In the genomic region with DNA sequence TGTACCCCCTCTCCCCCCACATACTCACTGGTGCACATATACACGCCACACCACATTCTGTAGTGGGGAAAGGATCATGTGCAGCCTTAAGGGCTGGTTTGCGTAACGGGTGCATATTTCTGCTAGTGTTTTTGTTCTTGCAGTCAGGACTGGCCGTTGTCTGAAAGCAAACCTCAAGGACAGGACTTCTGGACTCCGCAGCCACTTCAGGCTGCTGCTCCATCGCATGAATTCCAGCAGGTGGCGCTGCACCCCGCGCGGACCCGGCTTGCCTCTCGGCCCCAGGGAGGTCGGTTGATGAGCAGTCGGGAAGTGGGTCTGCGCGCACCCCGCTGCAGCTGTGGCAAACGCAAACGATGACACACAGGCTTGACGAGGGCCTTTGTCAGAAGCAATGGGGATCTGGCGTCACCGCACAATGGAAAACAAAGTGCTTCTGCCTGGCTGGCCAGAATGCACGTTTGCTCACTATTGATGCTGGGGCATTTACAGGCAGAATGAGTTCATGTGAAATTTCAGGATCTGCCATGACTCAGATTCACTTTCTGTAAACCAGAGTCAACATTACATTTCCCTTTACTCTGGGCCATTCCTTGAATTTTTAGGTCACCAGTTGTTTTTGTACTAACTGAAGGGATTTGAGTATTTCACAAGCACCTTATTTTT, we compare ENCODE assay signal across 1 cellular context.
TF ChIP-seq lines count a peak whose summit lies in the region.

No MANE protein-coding gene starts in this region.

TF ChIP-seq in HepG2, 621 proteins besides CTCF, POLR2A, EP300 and RAD21 (continued from another document and continues in another):
- TF ChIP-seq, protein P1, sequence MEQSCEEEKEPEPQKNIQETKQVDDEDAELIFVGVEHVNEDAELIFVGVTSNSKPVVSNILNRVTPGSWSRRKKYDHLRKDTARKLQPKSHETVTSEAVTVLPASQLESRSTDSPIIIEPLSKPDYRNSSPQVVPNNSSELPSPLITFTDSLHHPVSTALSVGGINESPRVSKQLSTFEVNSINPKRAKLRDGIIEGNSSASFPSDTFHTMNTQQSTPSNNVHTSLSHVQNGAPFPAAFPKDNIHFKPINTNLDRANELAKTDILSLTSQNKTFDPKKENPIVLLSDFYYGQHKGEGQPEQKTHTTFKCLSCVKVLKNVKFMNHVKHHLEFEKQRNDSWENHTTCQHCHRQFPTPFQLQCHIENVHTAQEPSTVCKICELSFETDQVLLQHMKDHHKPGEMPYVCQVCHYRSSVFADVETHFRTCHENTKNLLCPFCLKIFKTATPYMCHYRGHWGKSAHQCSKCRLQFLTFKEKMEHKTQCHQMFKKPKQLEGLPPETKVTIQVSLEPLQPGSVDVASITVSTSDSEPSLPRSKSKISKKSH (CRISPR knock-in tag; IDR thresholded peaks at IDR 0.05; ENCODE audit: borderline replicate concordance), result peak; percentile 95; the same call in 1 of the 2 replicates
- TF ChIP-seq XRCC5 (optimal IDR thresholded peaks at IDR 0.05; ENCODE audit: low read length), result peak; percentile 93
- no peak for TF ChIP-seq TRIM24 (CRISPR knock-in tag; IDR thresholded peaks at IDR 0.05)
- TF ChIP-seq, protein P2, sequence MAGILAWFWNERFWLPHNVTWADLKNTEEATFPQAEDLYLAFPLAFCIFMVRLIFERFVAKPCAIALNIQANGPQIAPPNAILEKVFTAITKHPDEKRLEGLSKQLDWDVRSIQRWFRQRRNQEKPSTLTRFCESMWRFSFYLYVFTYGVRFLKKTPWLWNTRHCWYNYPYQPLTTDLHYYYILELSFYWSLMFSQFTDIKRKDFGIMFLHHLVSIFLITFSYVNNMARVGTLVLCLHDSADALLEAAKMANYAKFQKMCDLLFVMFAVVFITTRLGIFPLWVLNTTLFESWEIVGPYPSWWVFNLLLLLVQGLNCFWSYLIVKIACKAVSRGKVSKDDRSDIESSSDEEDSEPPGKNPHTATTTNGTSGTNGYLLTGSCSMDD (CRISPR knock-in tag; IDR thresholded peaks at IDR 0.05), result no peak
- TF ChIP-seq ZFYVE20 (CRISPR knock-in tag; IDR thresholded peaks at IDR 0.05; ENCODE audit: borderline replicate concordance, low read depth), result no peak
- TF ChIP-seq, protein P3, sequence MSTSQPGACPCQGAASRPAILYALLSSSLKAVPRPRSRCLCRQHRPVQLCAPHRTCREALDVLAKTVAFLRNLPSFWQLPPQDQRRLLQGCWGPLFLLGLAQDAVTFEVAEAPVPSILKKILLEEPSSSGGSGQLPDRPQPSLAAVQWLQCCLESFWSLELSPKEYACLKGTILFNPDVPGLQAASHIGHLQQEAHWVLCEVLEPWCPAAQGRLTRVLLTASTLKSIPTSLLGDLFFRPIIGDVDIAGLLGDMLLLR (CRISPR knock-in tag; IDR thresholded peaks at IDR 0.05), result peak; percentile 74; the same call in 1 of the 2 replicates
- peak; percentile 60; the same call in 1 of the 2 replicates for TF ChIP-seq ZNF121 (CRISPR knock-in tag; IDR thresholded peaks at IDR 0.05)
- TF ChIP-seq, protein P4, sequence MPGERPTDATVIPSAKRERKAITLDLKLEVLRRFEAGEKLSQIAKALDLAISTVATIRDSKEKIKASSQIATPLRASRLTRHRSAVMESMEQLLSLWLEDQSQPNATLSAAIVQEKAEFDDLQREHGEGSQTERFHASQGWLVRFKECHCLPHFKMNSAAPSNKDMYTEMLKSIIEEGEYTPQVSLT (CRISPR knock-in tag; IDR thresholded peaks at IDR 0.05; ENCODE audit: borderline replicate concordance, low read depth), result 0 out of 2 replicates have a peak, but pooled peaks have one; percentile 53
- TF ChIP-seq SP4 (CRISPR knock-in tag; IDR thresholded peaks at IDR 0.05), result peak; percentile 49; the same call in 1 of the 2 replicates
- TF ChIP-seq JUND (CRISPR knock-in tag; IDR thresholded peaks at IDR 0.05), result peak; percentile 61; the same call in 1 of the 2 replicates
- peak; percentile 73; the same call in 1 of the 2 replicates for TF ChIP-seq ZNF354B (CRISPR knock-in tag; IDR thresholded peaks at IDR 0.05)
- TF ChIP-seq HOXA5 (CRISPR knock-in tag; IDR thresholded peaks at IDR 0.05), result peak; percentile 56; the same call in 1 of the 2 replicates
- peak; percentile 90; the same call in 1 of the 2 replicates for TF ChIP-seq ZNF572 (CRISPR knock-in tag; IDR thresholded peaks at IDR 0.05)
- TF ChIP-seq ZFP36 (IDR thresholded peaks at IDR 0.05; ENCODE audit: borderline replicate concordance, low read depth, low read length, partially characterized antibody), result no peak
- no peak for TF ChIP-seq POLR2AphosphoS5 (IDR thresholded peaks at IDR 0.05; ENCODE audit: low read depth, low read length)
- TF ChIP-seq, protein P5, sequence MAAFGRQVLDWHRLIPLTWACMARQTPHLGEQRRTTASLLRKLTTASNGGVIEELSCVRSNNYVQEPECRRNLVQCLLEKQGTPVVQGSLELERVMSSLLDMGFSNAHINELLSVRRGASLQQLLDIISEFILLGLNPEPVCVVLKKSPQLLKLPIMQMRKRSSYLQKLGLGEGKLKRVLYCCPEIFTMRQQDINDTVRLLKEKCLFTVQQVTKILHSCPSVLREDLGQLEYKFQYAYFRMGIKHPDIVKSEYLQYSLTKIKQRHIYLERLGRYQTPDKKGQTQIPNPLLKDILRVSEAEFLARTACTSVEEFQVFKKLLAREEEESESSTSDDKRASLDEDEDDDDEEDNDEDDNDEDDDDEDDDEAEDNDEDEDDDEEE (CRISPR knock-in tag; IDR thresholded peaks at IDR 0.05), result no peak
- TF ChIP-seq RFX3 (CRISPR knock-in tag; IDR thresholded peaks at IDR 0.05), result no peak
- TF ChIP-seq SNAPC2 (CRISPR knock-in tag; IDR thresholded peaks at IDR 0.05), result peak; percentile 85; the same call in 1 of the 2 replicates
- TF ChIP-seq ZNF460 (CRISPR knock-in tag; IDR thresholded peaks at IDR 0.05; ENCODE audit: borderline replicate concordance), result no peak; the same call in 1 of the 2 replicates
- no peak for TF ChIP-seq RBAK (CRISPR knock-in tag; IDR thresholded peaks at IDR 0.05)
- peak; percentile 99 for TF ChIP-seq ZBTB21 (CRISPR knock-in tag; IDR thresholded peaks at IDR 0.05)
- TF ChIP-seq HDAC1 (CRISPR knock-in tag; IDR thresholded peaks at IDR 0.05), result peak; percentile 86
- no peak; the same call in 1 of the 2 replicates for TF ChIP-seq TP53 (CRISPR knock-in tag; conservative IDR thresholded peaks at IDR 0.05)
- TF ChIP-seq, protein P6, sequence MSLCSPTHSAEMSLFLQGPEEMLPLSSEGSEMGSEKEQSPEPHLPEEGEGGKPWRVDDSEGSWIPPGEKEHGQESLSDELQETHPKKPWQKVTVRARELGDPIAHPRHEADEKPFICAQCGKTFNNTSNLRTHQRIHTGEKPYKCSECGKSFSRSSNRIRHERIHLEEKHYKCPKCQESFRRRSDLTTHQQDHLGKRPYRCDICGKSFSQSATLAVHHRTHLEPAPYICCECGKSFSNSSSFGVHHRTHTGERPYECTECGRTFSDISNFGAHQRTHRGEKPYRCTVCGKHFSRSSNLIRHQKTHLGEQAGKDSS (CRISPR knock-in tag; IDR thresholded peaks at IDR 0.05; ENCODE audit: borderline replicate concordance, low read depth), result peak; percentile 95; the same call in 1 of the 2 replicates
- TF ChIP-seq ZNF431 (CRISPR knock-in tag; IDR thresholded peaks at IDR 0.05; ENCODE audit: borderline replicate concordance, low read depth), result no peak; the same call in 1 of the 2 replicates
- TF ChIP-seq, protein P7, sequence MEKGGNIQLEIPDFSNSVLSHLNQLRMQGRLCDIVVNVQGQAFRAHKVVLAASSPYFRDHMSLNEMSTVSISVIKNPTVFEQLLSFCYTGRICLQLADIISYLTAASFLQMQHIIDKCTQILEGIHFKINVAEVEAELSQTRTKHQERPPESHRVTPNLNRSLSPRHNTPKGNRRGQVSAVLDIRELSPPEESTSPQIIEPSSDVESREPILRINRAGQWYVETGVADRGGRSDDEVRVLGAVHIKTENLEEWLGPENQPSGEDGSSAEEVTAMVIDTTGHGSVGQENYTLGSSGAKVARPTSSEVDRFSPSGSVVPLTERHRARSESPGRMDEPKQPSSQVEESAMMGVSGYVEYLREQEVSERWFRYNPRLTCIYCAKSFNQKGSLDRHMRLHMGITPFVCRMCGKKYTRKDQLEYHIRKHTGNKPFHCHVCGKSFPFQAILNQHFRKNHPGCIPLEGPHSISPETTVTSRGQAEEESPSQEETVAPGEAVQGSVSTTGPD (CRISPR knock-in tag; IDR thresholded peaks at IDR 0.05), result 0 out of 2 replicates have a peak, but pooled peaks have one; percentile 59
- TF ChIP-seq SP2 (CRISPR knock-in tag; IDR thresholded peaks at IDR 0.05), result no peak
- peak; percentile 85; the same call in 1 of the 2 replicates for TF ChIP-seq MTA1 (CRISPR knock-in tag; IDR thresholded peaks at IDR 0.05; ENCODE audit: borderline replicate concordance)
- peak; percentile 91 for TF ChIP-seq FOXO1 (CRISPR knock-in tag; IDR thresholded peaks at IDR 0.05)
- no peak for TF ChIP-seq ZNF382 (CRISPR knock-in tag; IDR thresholded peaks at IDR 0.05; ENCODE audit: borderline replicate concordance)
- peak; percentile 77; the same call in 1 of the 2 replicates for TF ChIP-seq ZNF766 (CRISPR knock-in tag; IDR thresholded peaks at IDR 0.05; ENCODE audit: borderline replicate concordance)
- no peak for TF ChIP-seq ZBTB42 (CRISPR knock-in tag; IDR thresholded peaks at IDR 0.05)
- TF ChIP-seq, protein P8, sequence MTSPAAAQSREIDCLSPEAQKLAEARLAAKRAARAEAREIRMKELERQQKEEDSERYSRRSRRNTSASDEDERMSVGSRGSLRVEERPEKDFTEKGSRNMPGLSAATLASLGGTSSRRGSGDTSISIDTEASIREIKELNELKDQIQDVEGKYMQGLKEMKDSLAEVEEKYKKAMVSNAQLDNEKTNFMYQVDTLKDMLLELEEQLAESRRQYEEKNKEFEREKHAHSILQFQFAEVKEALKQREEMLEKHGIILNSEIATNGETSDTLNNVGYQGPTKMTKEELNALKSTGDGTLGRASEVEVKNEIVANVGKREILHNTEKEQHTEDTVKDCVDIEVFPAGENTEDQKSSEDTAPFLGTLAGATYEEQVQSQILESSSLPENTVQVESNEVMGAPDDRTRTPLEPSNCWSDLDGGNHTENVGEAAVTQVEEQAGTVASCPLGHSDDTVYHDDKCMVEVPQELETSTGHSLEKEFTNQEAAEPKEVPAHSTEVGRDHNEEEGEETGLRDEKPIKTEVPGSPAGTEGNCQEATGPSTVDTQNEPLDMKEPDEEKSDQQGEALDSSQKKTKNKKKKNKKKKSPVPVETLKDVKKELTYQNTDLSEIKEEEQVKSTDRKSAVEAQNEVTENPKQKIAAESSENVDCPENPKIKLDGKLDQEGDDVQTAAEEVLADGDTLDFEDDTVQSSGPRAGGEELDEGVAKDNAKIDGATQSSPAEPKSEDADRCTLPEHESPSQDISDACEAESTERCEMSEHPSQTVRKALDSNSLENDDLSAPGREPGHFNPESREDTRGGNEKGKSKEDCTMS (CRISPR knock-in tag; conservative IDR thresholded peaks at IDR 0.05), result no peak
- TF ChIP-seq KDM1A (CRISPR knock-in tag; IDR thresholded peaks at IDR 0.05), result no peak
- TF ChIP-seq, protein P9, sequence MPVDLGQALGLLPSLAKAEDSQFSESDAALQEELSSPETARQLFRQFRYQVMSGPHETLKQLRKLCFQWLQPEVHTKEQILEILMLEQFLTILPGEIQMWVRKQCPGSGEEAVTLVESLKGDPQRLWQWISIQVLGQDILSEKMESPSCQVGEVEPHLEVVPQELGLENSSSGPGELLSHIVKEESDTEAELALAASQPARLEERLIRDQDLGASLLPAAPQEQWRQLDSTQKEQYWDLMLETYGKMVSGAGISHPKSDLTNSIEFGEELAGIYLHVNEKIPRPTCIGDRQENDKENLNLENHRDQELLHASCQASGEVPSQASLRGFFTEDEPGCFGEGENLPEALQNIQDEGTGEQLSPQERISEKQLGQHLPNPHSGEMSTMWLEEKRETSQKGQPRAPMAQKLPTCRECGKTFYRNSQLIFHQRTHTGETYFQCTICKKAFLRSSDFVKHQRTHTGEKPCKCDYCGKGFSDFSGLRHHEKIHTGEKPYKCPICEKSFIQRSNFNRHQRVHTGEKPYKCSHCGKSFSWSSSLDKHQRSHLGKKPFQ (CRISPR knock-in tag; IDR thresholded peaks at IDR 0.05; ENCODE audit: insufficient replicate concordance), result peak; percentile 60
- no peak for TF ChIP-seq NAIF1 (CRISPR knock-in tag; IDR thresholded peaks at IDR 0.05; ENCODE audit: borderline replicate concordance)
- TF ChIP-seq, protein P10, sequence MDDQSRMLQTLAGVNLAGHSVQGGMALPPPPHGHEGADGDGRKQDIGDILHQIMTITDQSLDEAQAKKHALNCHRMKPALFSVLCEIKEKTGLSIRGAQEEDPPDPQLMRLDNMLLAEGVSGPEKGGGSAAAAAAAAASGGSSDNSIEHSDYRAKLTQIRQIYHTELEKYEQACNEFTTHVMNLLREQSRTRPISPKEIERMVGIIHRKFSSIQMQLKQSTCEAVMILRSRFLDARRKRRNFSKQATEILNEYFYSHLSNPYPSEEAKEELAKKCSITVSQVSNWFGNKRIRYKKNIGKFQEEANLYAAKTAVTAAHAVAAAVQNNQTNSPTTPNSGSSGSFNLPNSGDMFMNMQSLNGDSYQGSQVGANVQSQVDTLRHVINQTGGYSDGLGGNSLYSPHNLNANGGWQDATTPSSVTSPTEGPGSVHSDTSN (CRISPR knock-in tag; IDR thresholded peaks at IDR 0.05; ENCODE audit: borderline replicate concordance), result no peak
- no peak for TF ChIP-seq ZNF558 (CRISPR knock-in tag; IDR thresholded peaks at IDR 0.05; ENCODE audit: borderline replicate concordance)
- TF ChIP-seq ZNF776 (CRISPR knock-in tag; IDR thresholded peaks at IDR 0.05), result 0 out of 2 replicates have a peak, but pooled peaks have one; percentile 43
- TF ChIP-seq NFE2L1 (CRISPR knock-in tag; IDR thresholded peaks at IDR 0.05; ENCODE audit: borderline replicate concordance), result no peak
- no peak for TF ChIP-seq ZSCAN30 (CRISPR knock-in tag; IDR thresholded peaks at IDR 0.05)
- TF ChIP-seq, protein P11, sequence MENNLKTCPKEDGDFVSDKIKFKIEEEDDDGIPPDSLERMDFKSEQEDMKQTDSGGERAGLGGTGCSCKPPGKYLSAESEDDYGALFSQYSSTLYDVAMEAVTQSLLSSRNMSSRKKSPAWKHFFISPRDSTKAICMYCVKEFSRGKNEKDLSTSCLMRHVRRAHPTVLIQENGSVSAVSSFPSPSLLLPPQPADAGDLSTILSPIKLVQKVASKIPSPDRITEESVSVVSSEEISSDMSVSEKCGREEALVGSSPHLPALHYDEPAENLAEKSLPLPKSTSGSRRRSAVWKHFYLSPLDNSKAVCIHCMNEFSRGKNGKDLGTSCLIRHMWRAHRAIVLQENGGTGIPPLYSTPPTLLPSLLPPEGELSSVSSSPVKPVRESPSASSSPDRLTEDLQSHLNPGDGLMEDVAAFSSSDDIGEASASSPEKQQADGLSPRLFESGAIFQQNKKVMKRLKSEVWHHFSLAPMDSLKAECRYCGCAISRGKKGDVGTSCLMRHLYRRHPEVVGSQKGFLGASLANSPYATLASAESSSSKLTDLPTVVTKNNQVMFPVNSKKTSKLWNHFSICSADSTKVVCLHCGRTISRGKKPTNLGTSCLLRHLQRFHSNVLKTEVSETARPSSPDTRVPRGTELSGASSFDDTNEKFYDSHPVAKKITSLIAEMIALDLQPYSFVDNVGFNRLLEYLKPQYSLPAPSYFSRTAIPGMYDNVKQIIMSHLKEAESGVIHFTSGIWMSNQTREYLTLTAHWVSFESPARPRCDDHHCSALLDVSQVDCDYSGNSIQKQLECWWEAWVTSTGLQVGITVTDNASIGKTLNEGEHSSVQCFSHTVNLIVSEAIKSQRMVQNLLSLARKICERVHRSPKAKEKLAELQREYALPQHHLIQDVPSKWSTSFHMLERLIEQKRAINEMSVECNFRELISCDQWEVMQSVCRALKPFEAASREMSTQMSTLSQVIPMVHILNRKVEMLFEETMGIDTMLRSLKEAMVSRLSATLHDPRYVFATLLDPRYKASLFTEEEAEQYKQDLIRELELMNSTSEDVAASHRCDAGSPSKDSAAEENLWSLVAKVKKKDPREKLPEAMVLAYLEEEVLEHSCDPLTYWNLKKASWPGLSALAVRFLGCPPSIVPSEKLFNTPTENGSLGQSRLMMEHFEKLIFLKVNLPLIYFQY (CRISPR knock-in tag; IDR thresholded peaks at IDR 0.05; ENCODE audit: borderline replicate concordance), result peak; percentile 69; the same call in 1 of the 2 replicates
- 0 out of 2 replicates have a peak, but pooled peaks have one; percentile 75 for TF ChIP-seq ZNF225 (CRISPR knock-in tag; IDR thresholded peaks at IDR 0.05)
- TF ChIP-seq MBNL3 (CRISPR knock-in tag; conservative IDR thresholded peaks at IDR 0.05), result no peak
